8 cellular contexts compared by ENCODE assay signal in genomic region chr3:182981038-182981380, GRCh38. TPM values are rescaled to one million over a fixed set of nuclear protein-coding genes. Genes with fewer than 3 reads are reported as not detected.
A peak's percentile ranks its signal among the peaks of the same experiment; 100 is the strongest.
DNase-seq lines count a peak whose midpoint lies in the region; ATAC-seq and TF ChIP-seq lines count a peak whose summit lies in the region.

No MANE protein-coding gene starts in this region.

- intact Hi-C loops in Right ventricle myocardium inferior (cut with DNase I) (loop anchor here (2.0 kb wide), 1 partner anchor 118 kb away; the partner anchor contains the start of gene MCCC1), Right ventricle myocardium superior (cut with DNase I) (no loop called here)

- H3K4me3 ChIP-seq in cardiac fibroblast (replicated peaks in 1 of 2; ENCODE audit: low read depth in 2 of 2, low read length in 2 of 2) (peak overlapping the region; percentile 74 to 76), mononuclear cell (ENCODE audit: low read length) (peak overlapping the region; percentile 55)

- in situ Hi-C loops in G401 (cut with HindIII; ENCODE audit: low sequenced_read_pairs), result no loop called here

- H3K27me3 ChIP-seq in mononuclear cell (ENCODE audit: insufficient read depth, low read length), result no peaks in the 10 kb centered on the region

- peak; percentile 54 for DNase-seq in Right ventricle myocardium inferior (ENCODE audit: missing footprints)
- DNase-seq in Right ventricle myocardium superior, result no peak
- DNase-seq in cardiac fibroblast (ENCODE audit: low read depth in 2 of 2), result no peak
- no peak for DNase-seq in G401 (ENCODE audit: low spot score)
- DNase-seq in NCI-H2196 treated with DMSO at 0.1 percent for 48 hours (lab: John Stamatoyannopoulos, UW; ENCODE audit: unreplicated experiment), result no peak
- DNase-seq in HuH-7 (ENCODE audit: low spot score), result no peak

- ATAC-seq in Right ventricle myocardium inferior (no peak), Right ventricle myocardium superior (ENCODE audit: poor library complexity) (no peak), GM21576 (IDR thresholded peaks at IDR 0.05; ENCODE audit: unreplicated experiment) (no peak)

- TF ChIP-seq CTCF in cardiac fibroblast (IDR thresholded peaks at IDR 0.05; ENCODE audit: low read depth, low read length), result no peak

- H3K9me3 ChIP-seq in mononuclear cell (ENCODE audit: low read depth, low read length), result no peaks in the 10 kb centered on the region

- H3K4me1 ChIP-seq in mononuclear cell (ENCODE audit: insufficient read depth, low read length), result peaks cover 23% of the 10 kb centered on the region

RNA-seq across cellular contexts. Expression of gene DCUN1D1, which starts 0.7 kb away (rescaled TPM):
- total RNA-seq in Right ventricle myocardium inferior (36.9 TPM), Right ventricle myocardium superior (32.2 TPM), mononuclear cell (39.6 TPM)
- total RNA-seq in G401 (2014; rRNA removed; shearing (Covaris generic)), result 6.1 and 9.6 TPM in 2 replicates
